Comparison of ENCODE assay signal across 28 cellular contexts in the genomic region with DNA sequence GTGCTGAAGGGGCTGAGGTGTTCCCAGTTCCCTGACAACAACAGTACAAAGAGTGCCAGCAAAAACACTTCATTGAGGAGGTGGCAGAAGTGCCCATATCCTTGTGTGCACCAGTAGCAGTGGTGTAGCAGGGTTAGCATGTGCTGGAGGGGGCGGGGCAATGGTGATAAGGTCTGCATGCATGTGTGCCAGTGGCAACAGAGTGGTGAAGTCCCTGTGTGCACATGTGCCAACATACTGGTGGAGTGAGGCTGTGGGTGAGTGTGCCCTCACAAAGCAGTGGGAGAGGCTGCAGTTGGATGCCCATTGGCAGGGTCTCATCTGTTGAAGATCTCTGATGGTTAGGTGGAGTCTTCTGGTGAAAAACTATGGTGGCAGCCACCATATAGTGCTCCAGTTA.
DNase-seq lines count a peak whose midpoint lies in the region; ATAC-seq and TF ChIP-seq lines count a peak whose summit lies in the region.
"Had no signal": no experiment of that assay in that cellular context is flagged by ENCODE, and none has a peak within 500 bp of the region (broad histone marks: within the 10 kb centered on the region; RNA-seq: fewer than 3 reads in every experiment).

No MANE protein-coding gene starts in this region.

- H3K4me3 ChIP-seq in lower leg skin (ENCODE audit: low read depth, poor library complexity, severe bottlenecking) = no peak overlapping the region
- H3K4me3 ChIP-seq: A549; BLaER1; BLaER1 treated with 17β-estradiol and CSF1 and Interleukin-3, amounts not matched to agents 10 nM and 100 nM had no signal

- 75% methylated on average over 1 of the region's 1 CpG; no CpG with 5 or more reads in 1 of the 2 donors for WGBS in lower leg skin, 2 donors

- no peak overlapping the region for H3K27ac Mint-ChIP-seq in chondrocyte (ENCODE audit: unreplicated experiment)
- H3K27ac Mint-ChIP-seq: B cell; CD4-positive, alpha-beta memory T cell; CD4-positive, alpha-beta T cell; CD4-positive, CD25-positive, alpha-beta regulatory T cell; CD8-positive, alpha-beta memory T cell; CD8-positive, alpha-beta T cell had no signal

- DNase-seq in 8988T (peak; percentile 2), chondrocyte (ENCODE audit: low spot score) (peak; percentile 75), lower leg skin (ENCODE audit: low spot score in 2 of 2) (no peak)
- DNase-seq: ACHN; AML-193; BE2C; C1 segment of cervical spinal cord; Caco-2; Calu3; CD4-positive, alpha-beta memory T cell; CD4-positive, alpha-beta T cell; CD4-positive, CD25-positive, alpha-beta regulatory T cell; CD8-positive, alpha-beta memory T cell; CD8-positive, alpha-beta T cell; COR-L47; DMS 273 treated with DMSO at 0.1 percent for 48 hours; DMS153; DMS53; DMS79; DMS79 treated with DMSO at 0.1 percent for 48 hours; DND-41; EL had no signal

- H3K36me3 Mint-ChIP-seq in chondrocyte (ENCODE audit: low read depth) = no peaks in the 10 kb centered on the region
- H3K36me3 Mint-ChIP-seq: CD14-positive monocyte; CD4-positive, alpha-beta memory T cell; CD4-positive, CD25-positive, alpha-beta regulatory T cell; CD8-positive, alpha-beta memory T cell; CD8-positive, alpha-beta T cell had no signal

- no peak for TF ChIP-seq POLR2A in lower leg skin (IDR thresholded peaks at IDR 0.05)

- H3K27me3 Mint-ChIP-seq in chondrocyte (ENCODE audit: low read depth) = no peaks in the 10 kb centered on the region
- H3K27me3 Mint-ChIP-seq: B cell; CD4-positive, alpha-beta memory T cell; CD4-positive, alpha-beta T cell; CD4-positive, CD25-positive, alpha-beta regulatory T cell; CD8-positive, alpha-beta memory T cell had no signal

- H3K4me3 Mint-ChIP-seq in chondrocyte (ENCODE audit: unreplicated experiment) = no peak overlapping the region
- H3K4me3 Mint-ChIP-seq: B cell; CD14-positive monocyte; CD4-positive, alpha-beta memory T cell; CD4-positive, alpha-beta T cell; CD4-positive, CD25-positive, alpha-beta regulatory T cell; CD8-positive, alpha-beta memory T cell; CD8-positive, alpha-beta T cell had no signal

- H3K9me3 Mint-ChIP-seq in chondrocyte (ENCODE audit: low read depth) = peaks cover 17% of the 10 kb centered on the region
- H3K9me3 Mint-ChIP-seq: CD4-positive, alpha-beta T cell had no signal

- no peak for ATAC-seq in HG02798 (IDR thresholded peaks at IDR 0.05; ENCODE audit: poor library complexity, unreplicated experiment)
- ATAC-seq: A549; CD8-positive, alpha-beta T cell had no signal

- no peak for TF ChIP-seq CTCF in chondrocyte (IDR thresholded peaks at IDR 0.05)
- TF ChIP-seq CTCF in lower leg skin (IDR thresholded peaks at IDR 0.05) = no peak

- intact Hi-C loops in lower leg skin (cut with DNase I; ENCODE audit: low total_unique reads) = no loop called here

- H3K4me1 Mint-ChIP-seq in chondrocyte (ENCODE audit: low read depth) = no peaks in the 10 kb centered on the region
- H3K4me1 Mint-ChIP-seq: B cell; CD14-positive monocyte; CD4-positive, alpha-beta memory T cell; CD4-positive, CD25-positive, alpha-beta regulatory T cell; CD8-positive, alpha-beta memory T cell had no signal

Comparison
In these comparisons a context has a peak if more than half of its experiments do, and no peak if none do; other contexts are left out.
1. DNase-seq: peak in 8988T (single experiment) and chondrocyte (single experiment); none in lower leg skin (0 of 2).